13 cellular contexts compared by ENCODE assay signal in genomic region chr9:134217431-134218210, GRCh38. TPM values are rescaled to one million over a fixed set of nuclear protein-coding genes. Genes with fewer than 3 reads are reported as not detected.
DNase-seq lines count a peak whose midpoint lies in the region; ATAC-seq, FAIRE-seq and TF ChIP-seq lines count a peak whose summit lies in the region.
"Had no signal": no experiment of that assay in that cellular context is flagged by ENCODE, and none has a peak within 500 bp of the region (broad histone marks: within the 10 kb centered on the region; RNA-seq: fewer than 3 reads in every experiment).

No MANE protein-coding gene starts in this region.

- no peaks in the 10 kb centered on the region for H3K9me3 ChIP-seq in H9 (ENCODE audit: control insufficient read depth, low read depth, low read length)
- no peaks in the 10 kb centered on the region for H3K9me3 ChIP-seq in MM.1S (replicated peaks; ENCODE audit: insufficient read depth, low read length)

- H2BK5ac ChIP-seq in H9 (ENCODE audit: insufficient read length, low read length), result no peak overlapping the region

- no peak overlapping the region for H3K56ac ChIP-seq in H9 (ENCODE audit: insufficient read length, low read depth, low read length)

- H2AK5ac ChIP-seq in H9 (ENCODE audit: insufficient read length, low read length), result no peak overlapping the region

- H3K27ac ChIP-seq in H9 (ENCODE audit: insufficient read length, low read depth, low read length) (no peak overlapping the region), MM.1S (ENCODE audit: low read length) (no peak overlapping the region)
- H3K27ac ChIP-seq: epithelial cell of prostate had no signal

- no peak overlapping the region for H2BK20ac ChIP-seq in H9 (ENCODE audit: low read depth, low read length, poor library complexity, severe bottlenecking)

- DNase-seq in CMK (ENCODE audit: low read depth) (peak; percentile 26), H9 (no peak), SHP77 treated with DMSO at 0.1 percent for 48 hours (lab: John Stamatoyannopoulos, UW) (peak; percentile 20), inferior parietal cortex (ENCODE audit: extremely low spot score) (peak; percentile 17), MM.1S (no peak), GM12891 (ENCODE audit: insufficient read length, low spot score) (no peak)
- DNase-seq: activated naive CD4-positive, alpha-beta T cell treated with Interleukin-2 at 50 U/mL for 16 hours; midbrain; upper lobe of left lung had no signal

- no peaks in the 10 kb centered on the region; a peak in 1 of 5 replicates for H3K9me3 Mint-ChIP-seq in H9
- peaks cover 4% of the 10 kb centered on the region for H3K9me3 Mint-ChIP-seq in stimulated activated memory B cell treated with anti-CD40 and anti-IgM and Interleukin-4, amounts not matched to agents 10 μg/mL and 1 μg/mL and 100 μg/mL, for 72 hours

- no peak overlapping the region for H4K91ac ChIP-seq in H9 (ENCODE audit: insufficient read length, low read depth, low read length)

- no CpG with 5 or more reads among the region's 10 CpGs for WGBS in H9 (ENCODE audit: extremely low coverage, insufficient read length, low lambda C conversion rate)

- no peak overlapping the region for H3K23ac ChIP-seq in H9 (ENCODE audit: insufficient read length, low read depth, low read length)

- H3K4me1 Mint-ChIP-seq in H9, result peaks cover 4 to 16% of the 10 kb centered on the region in 2 experiments; a peak in 3 of 4 replicates
- peaks cover 6% of the 10 kb centered on the region for H3K4me1 Mint-ChIP-seq in stimulated activated memory B cell treated with anti-CD40 and anti-IgM and Interleukin-4, amounts not matched to agents 10 μg/mL and 1 μg/mL and 100 μg/mL, for 72 hours

- no peaks in the 10 kb centered on the region for H3K36me3 ChIP-seq in MM.1S (replicated peaks; ENCODE audit: insufficient read depth, low read length)
- H3K36me3 ChIP-seq: upper lobe of left lung had no signal

- H3K9ac ChIP-seq in H9 (ENCODE audit: extremely low read depth, insufficient read length, low read length) (no peak overlapping the region), MM.1S (ENCODE audit: low read length) (no peak overlapping the region)

- no peak overlapping the region for H4K5ac ChIP-seq in H9 (ENCODE audit: insufficient read length, low read depth, low read length)

- H2BK120ac ChIP-seq in H9 (ENCODE audit: low read depth, low read length, poor library complexity, severe bottlenecking), result no peak overlapping the region

- peak overlapping the region in 1 of 3 experiments; percentile 85; a peak in 3 of 7 replicates for H3K27ac Mint-ChIP-seq in H9
- no peak overlapping the region for H3K27ac Mint-ChIP-seq in stimulated activated memory B cell treated with anti-CD40 and anti-IgM and Interleukin-4, amounts not matched to agents 10 μg/mL and 1 μg/mL and 100 μg/mL, for 72 hours

- H3K27me3 ChIP-seq in H9 (ENCODE audit: insufficient read depth, low read length), result no peaks in the 10 kb centered on the region
- H3K27me3 ChIP-seq in MM.1S (replicated peaks; ENCODE audit: insufficient read depth, low read length), result peaks cover 87% of the 10 kb centered on the region
- H3K27me3 ChIP-seq: upper lobe of left lung had no signal

- no peak overlapping the region for H3K4ac ChIP-seq in H9 (ENCODE audit: low read depth, low read length)

- H3F3A ChIP-seq in MM.1S (ENCODE audit: insufficient read depth, low read length), result no peaks in the 10 kb centered on the region

- no peaks in the 10 kb centered on the region for H3K79me1 ChIP-seq in H9 (ENCODE audit: insufficient read depth, low read depth, low read length, poor library complexity, severe bottlenecking)

- H4K20me1 ChIP-seq in H9 (ENCODE audit: control insufficient read depth, insufficient read depth, insufficient read length) (no peaks in the 10 kb centered on the region), MM.1S (ENCODE audit: insufficient read depth, low read length) (no peaks in the 10 kb centered on the region)

- no peak overlapping the region for H3T11ph ChIP-seq in H9 (ENCODE audit: low read length)

- H3K36me3 Mint-ChIP-seq in H9 (ENCODE audit: insufficient read depth in 1 of 3, low read depth in 3 of 3), result no peaks in the 10 kb centered on the region
- no peaks in the 10 kb centered on the region for H3K36me3 Mint-ChIP-seq in stimulated activated memory B cell treated with anti-CD40 and anti-IgM and Interleukin-4, amounts not matched to agents 10 μg/mL and 1 μg/mL and 100 μg/mL, for 72 hours

- no peak overlapping the region for H3K4me2 ChIP-seq in H9 (ENCODE audit: insufficient read depth, insufficient read length, low read length)
- no peak overlapping the region for H3K4me2 ChIP-seq in MM.1S (ENCODE audit: low read depth, low read length)

- FAIRE-seq in GM12891 (lab: Jason Lieb, UNC), result no peak

- peak; percentile 42 for TF ChIP-seq CTCF in H9 (conservative IDR thresholded peaks at IDR 0.05)
- TF ChIP-seq CTCF in MM.1S (IDR thresholded peaks at IDR 0.05; ENCODE audit: low read length), result no peak

- no peak overlapping the region for H3K4me3 Mint-ChIP-seq in H9
- H3K4me3 Mint-ChIP-seq in stimulated activated memory B cell treated with anti-CD40 and anti-IgM and Interleukin-4, amounts not matched to agents 10 μg/mL and 1 μg/mL and 100 μg/mL, for 72 hours, result no peak overlapping the region

- no peak overlapping the region for H2BK15ac ChIP-seq in H9 (ENCODE audit: low read depth, low read length)

- ATAC-seq in stimulated activated memory B cell treated with anti-CD40 and anti-IgM and Interleukin-4, amounts not matched to agents 10 μg/mL and 1 μg/mL and 100 μg/mL, for 72 hours, result no peak
- no peak for ATAC-seq in GM18870 (IDR thresholded peaks at IDR 0.05; ENCODE audit: unreplicated experiment)

- H3K27me3 Mint-ChIP-seq in H9 (ENCODE audit: low read depth), result no peaks in the 10 kb centered on the region
- H3K27me3 Mint-ChIP-seq in stimulated activated memory B cell treated with anti-CD40 and anti-IgM and Interleukin-4, amounts not matched to agents 10 μg/mL and 1 μg/mL and 100 μg/mL, for 72 hours, result peaks cover 18% of the 10 kb centered on the region

- no peak overlapping the region for H2AFZ ChIP-seq in H9 (ENCODE audit: low read length)
- H2AFZ ChIP-seq in MM.1S (ENCODE audit: low read length), result no peak overlapping the region

- no peak overlapping the region for H4K8ac ChIP-seq in H9 (replicated peaks; ENCODE audit: insufficient read length, low read depth, low read length)

- no peaks in the 10 kb centered on the region for H3K79me2 ChIP-seq in H9 (ENCODE audit: insufficient read depth, low read length)
- no peaks in the 10 kb centered on the region for H3K79me2 ChIP-seq in MM.1S (ENCODE audit: low read length)

- no peak overlapping the region for H2BK12ac ChIP-seq in H9 (ENCODE audit: insufficient read length, low read depth, low read length)

- TF ChIP-seq POLR2A in GM12891 (IDR thresholded peaks at IDR 0.05; ENCODE audit: low read depth, low read length), result no peak

- H3K23me2 ChIP-seq in H9 (ENCODE audit: insufficient read length, low read depth, low read length, poor library complexity, severe bottlenecking), result no peaks in the 10 kb centered on the region

- no peak overlapping the region for H3K4me3 ChIP-seq in MM.1S (ENCODE audit: low read length)
- H3K4me3 ChIP-seq: upper lobe of left lung had no signal

- H3K4me1 ChIP-seq in H9 (ENCODE audit: insufficient read depth, low read length), result no peaks in the 10 kb centered on the region
- no peaks in the 10 kb centered on the region for H3K4me1 ChIP-seq in MM.1S (ENCODE audit: low read length)

- no peak overlapping the region for H3K14ac ChIP-seq in H9 (ENCODE audit: insufficient read depth, low read length)

- H3K9me2 ChIP-seq in MM.1S (replicated peaks; ENCODE audit: insufficient read depth, low read length), result no peaks in the 10 kb centered on the region

- H3K18ac ChIP-seq in H9 (ENCODE audit: insufficient read length, low read depth, low read length), result no peak overlapping the region

TF ChIP-seq in GM12891, 5 proteins besides CTCF, POLR2A, EP300 and RAD21:
- TF ChIP-seq POU2F2 (IDR thresholded peaks at IDR 0.05; ENCODE audit: low read depth, low read length), result no peak
- no peak for TF ChIP-seq PAX5 (IDR thresholded peaks at IDR 0.05; ENCODE audit: insufficient read depth, low read length, severe bottlenecking)
- no peak for TF ChIP-seq TAF1 (IDR thresholded peaks at IDR 0.05; ENCODE audit: low read depth, low read length)
- TF ChIP-seq POLR2AphosphoS5 (IDR thresholded peaks at IDR 0.05; ENCODE audit: low read depth, low read length), result no peak
- TF ChIP-seq SPI1 (IDR thresholded peaks at IDR 0.05; ENCODE audit: low read depth, low read length), result no peak

RNA-seq across cellular contexts. Expression of gene RNU6ATAC, which starts 53.3 kb away (rescaled TPM):
- total RNA-seq in H9 (2021), result 132 and 134 TPM in 2 replicates
- not detected for polyA plus RNA-seq in GM12891 (2012; ENCODE audit: low read depth, missing spikeins)
- total RNA-seq: SK-MEL-5 had no signal

Comparison
In these comparisons a context has a peak if more than half of its experiments do, and no peak if none do; other contexts are left out.
1. DNase-seq: peak in CMK (single experiment), SHP77 treated with DMSO at 0.1 percent for 48 hours (single experiment) and inferior parietal cortex (single experiment); none in H9 (single experiment), MM.1S (single experiment) and GM12891 (single experiment).